Comparison of ENCODE assay signal across 8 cellular contexts in the genomic region with DNA sequence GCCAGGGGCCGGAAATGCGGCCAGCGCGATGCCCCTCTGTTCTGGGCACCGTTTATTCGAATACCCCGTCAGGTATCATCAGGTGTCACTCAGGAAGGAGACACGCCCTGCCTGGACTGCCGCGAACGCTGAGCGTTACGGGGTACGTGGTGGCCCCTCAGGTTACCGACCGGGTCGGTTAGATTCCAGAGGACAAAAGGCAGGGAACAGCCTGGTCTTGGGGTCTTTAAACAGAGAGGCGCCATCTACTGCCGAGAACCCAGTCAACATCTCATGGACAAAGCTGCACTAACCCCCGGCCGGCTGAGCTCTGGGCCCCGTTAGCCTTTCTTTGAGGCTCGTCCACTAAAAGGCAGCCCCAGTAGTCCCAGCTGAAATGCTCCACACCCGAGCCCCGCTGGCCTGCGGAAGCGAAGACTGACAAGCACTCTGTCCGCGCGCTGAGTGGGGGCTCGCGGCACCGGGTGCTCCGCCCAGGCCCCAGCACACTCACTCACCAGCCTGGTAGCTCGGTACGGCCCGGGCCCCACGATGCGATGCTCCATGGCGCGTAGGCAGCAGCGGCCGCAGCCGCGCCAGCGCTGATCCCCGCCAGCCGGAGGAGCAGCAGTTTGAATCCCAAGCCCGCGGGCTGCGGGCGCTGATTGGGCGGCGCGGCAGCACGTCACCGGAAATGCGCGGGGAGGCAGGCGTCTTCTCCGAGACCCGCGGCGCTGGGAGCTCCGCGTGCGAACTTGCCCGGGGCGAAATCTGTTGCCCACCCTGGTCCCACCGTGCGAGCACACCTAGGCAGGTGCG. TPM values are rescaled to one million over a fixed set of nuclear protein-coding genes. Genes with fewer than 3 reads are reported as not detected.
DNase-seq lines count a peak whose midpoint lies in the region; ATAC-seq and TF ChIP-seq lines count a peak whose summit lies in the region.

DEPDC1B (minus strand) TSS at position 618 of the 798 bp plus-strand sequence; CDS start at position 545, 73 bp downstream.

- DNase-seq in GM13977 (ENCODE audit: low spot score): peak; percentile 90
- DNase-seq in NCI-H1436 (lab: John Stamatoyannopoulos, UW): peak; percentile 84
- DNase-seq in T-cell: peak; percentile 65 to 85 (median 77)
- peak; percentile 88 for DNase-seq in left cardiac atrium
- peak; percentile 82 for DNase-seq in progenitor cell of endocrine pancreas (ENCODE audit: low spot score, unreplicated experiment)
- peak; percentile 85 for DNase-seq in ureter (ENCODE audit: low spot score)

- H3K4me3 Mint-ChIP-seq in T-cell (peak within 1 kb of the TSS; percentile 88 to 92 (median 91)), progenitor cell of endocrine pancreas (ENCODE audit: low read depth) (peak within 1 kb of the TSS; percentile 86)

- CTCF ChIA-PET in T-cell (lab: Charles Lee): interaction anchor here (0.6 to 1.8 kb wide), 10 partner anchors 12 to 930 kb away, joined by 3 to 7 read pairs (median 5); partner anchors contain the start of genes ELOVL7 (in 1 of the 2), ERCC8 (in 1 of the 2) and NDUFAF2 (in 1 of the 2)

- 0% methylated on average over 72 of the region's 72 CpGs for WGBS in adipose tissue, 3 donors

- H3K27ac Mint-ChIP-seq in T-cell (peak within 1 kb of the TSS; percentile 24 to 56), progenitor cell of endocrine pancreas (peak within 1 kb of the TSS; percentile 98)

- H3K36me3 Mint-ChIP-seq in T-cell (no peaks in the 10 kb centered on the region), progenitor cell of endocrine pancreas (ENCODE audit: insufficient read depth) (peaks cover 5% of the 10 kb centered on the region)

- intact Hi-C loops in left cardiac atrium (cut with DNase I): no loop called here

- ATAC-seq in HG02852 (IDR thresholded peaks at IDR 0.05; ENCODE audit: unreplicated experiment) (peak; percentile 91), T-cell (replicated peaks in 1 of 4) (peak; percentile 90 to 95 (median 92)), left cardiac atrium (peak; percentile 98 to 99)

- H3K9me3 Mint-ChIP-seq in T-cell (no peaks in the 10 kb centered on the region), progenitor cell of endocrine pancreas (ENCODE audit: low read depth) (peaks cover 3% of the 10 kb centered on the region)

- H3K4me1 Mint-ChIP-seq in T-cell (peaks cover 17 to 26% (median 18%) of the 10 kb centered on the region in 3 donors), progenitor cell of endocrine pancreas (ENCODE audit: low read depth) (peaks cover 23% of the 10 kb centered on the region)

- in situ Hi-C loops in GM13977 (cut with MboI; ENCODE audit: low pct_unique_long_range_greater_than_20kb, low sequenced_read_pairs, unreplicated experiment): loop anchor here (25.0 kb wide), 1 partner anchor 138 kb away; the partner anchor contains the start of gene ELOVL7

- POLR2A ChIA-PET in T-cell (lab: Charles Lee): interaction anchor here in 1 of 2 donors (0.6 kb wide), 1 partner anchor 26 kb away, joined by 3 read pairs; no protein-coding TSS in a partner anchor

- H3K27me3 Mint-ChIP-seq in T-cell (no peaks in the 10 kb centered on the region), progenitor cell of endocrine pancreas (no peaks in the 10 kb centered on the region)

- TF ChIP-seq CTCF in GM13977 (IDR thresholded peaks at IDR 0.05; ENCODE audit: extremely low read depth, insufficient read depth, missing control alignments) (peak; percentile 44), progenitor cell of endocrine pancreas (IDR thresholded peaks at IDR 0.05; ENCODE audit: unreplicated experiment) (peak; percentile 56)

- peak within 1 kb of the TSS; percentile 17 for H3K27ac ChIP-seq in adipose tissue (ENCODE audit: low read depth, low read length)

RNA-seq across cellular contexts. Expression of gene DEPDC1B, which starts in this region (rescaled TPM):
- total RNA-seq in T-cell (under 1 TPM; 0.44 to 0.98 (median 0.64) TPM), left cardiac atrium (under 1 TPM in 1 of 2 donors, not detected in 1; 0.47 TPM), progenitor cell of endocrine pancreas (37.0 and 38.5 TPM in 2 replicates), ureter (0.57 TPM)
- under 1 TPM; 0.15 to 0.34 (median 0.22) TPM for polyA plus RNA-seq in adipose tissue

Comparison
In these comparisons a context has a peak if more than half of its experiments do, and no peak if none do; other contexts are left out.
1. Peak in every context shown above with its lines: DNase-seq, ATAC-seq and H3K27ac ChIP-seq.
2. RNA of gene DEPDC1B (total RNA-seq): 37.0 to 38.5 TPM in progenitor cell of endocrine pancreas; 0.44 to 0.98 TPM in T-cell, 0.57 TPM in ureter (single experiment) and 0.47 TPM in left cardiac atrium; every median in the first group is over 10 times any median in the second.
3. Peak in DNase-seq and ATAC-seq in T-cell; RNA of the gene not detected or under 1 TPM.
4. Peak in DNase-seq and ATAC-seq in left cardiac atrium; RNA of the gene not detected or under 1 TPM.
5. Peak in DNase-seq in ureter; RNA of the gene not detected or under 1 TPM.